ENCODE assay signal across 1 cellular context in genomic region chr1:109426278-109427170, GRCh38.
A peak's percentile ranks its signal among the peaks of the same experiment; 100 is the strongest.
TF ChIP-seq lines count a peak whose summit lies in the region.

Gene PSMA5, minus strand, starts transcription at chr1:109426448. Its CDS starts 118 bp downstream, at chr1:109426330.

TF ChIP-seq in HepG2, 621 proteins besides CTCF, POLR2A, EP300 and RAD21 (continued from another document and continues in another):
- TF ChIP-seq, protein P1, sequence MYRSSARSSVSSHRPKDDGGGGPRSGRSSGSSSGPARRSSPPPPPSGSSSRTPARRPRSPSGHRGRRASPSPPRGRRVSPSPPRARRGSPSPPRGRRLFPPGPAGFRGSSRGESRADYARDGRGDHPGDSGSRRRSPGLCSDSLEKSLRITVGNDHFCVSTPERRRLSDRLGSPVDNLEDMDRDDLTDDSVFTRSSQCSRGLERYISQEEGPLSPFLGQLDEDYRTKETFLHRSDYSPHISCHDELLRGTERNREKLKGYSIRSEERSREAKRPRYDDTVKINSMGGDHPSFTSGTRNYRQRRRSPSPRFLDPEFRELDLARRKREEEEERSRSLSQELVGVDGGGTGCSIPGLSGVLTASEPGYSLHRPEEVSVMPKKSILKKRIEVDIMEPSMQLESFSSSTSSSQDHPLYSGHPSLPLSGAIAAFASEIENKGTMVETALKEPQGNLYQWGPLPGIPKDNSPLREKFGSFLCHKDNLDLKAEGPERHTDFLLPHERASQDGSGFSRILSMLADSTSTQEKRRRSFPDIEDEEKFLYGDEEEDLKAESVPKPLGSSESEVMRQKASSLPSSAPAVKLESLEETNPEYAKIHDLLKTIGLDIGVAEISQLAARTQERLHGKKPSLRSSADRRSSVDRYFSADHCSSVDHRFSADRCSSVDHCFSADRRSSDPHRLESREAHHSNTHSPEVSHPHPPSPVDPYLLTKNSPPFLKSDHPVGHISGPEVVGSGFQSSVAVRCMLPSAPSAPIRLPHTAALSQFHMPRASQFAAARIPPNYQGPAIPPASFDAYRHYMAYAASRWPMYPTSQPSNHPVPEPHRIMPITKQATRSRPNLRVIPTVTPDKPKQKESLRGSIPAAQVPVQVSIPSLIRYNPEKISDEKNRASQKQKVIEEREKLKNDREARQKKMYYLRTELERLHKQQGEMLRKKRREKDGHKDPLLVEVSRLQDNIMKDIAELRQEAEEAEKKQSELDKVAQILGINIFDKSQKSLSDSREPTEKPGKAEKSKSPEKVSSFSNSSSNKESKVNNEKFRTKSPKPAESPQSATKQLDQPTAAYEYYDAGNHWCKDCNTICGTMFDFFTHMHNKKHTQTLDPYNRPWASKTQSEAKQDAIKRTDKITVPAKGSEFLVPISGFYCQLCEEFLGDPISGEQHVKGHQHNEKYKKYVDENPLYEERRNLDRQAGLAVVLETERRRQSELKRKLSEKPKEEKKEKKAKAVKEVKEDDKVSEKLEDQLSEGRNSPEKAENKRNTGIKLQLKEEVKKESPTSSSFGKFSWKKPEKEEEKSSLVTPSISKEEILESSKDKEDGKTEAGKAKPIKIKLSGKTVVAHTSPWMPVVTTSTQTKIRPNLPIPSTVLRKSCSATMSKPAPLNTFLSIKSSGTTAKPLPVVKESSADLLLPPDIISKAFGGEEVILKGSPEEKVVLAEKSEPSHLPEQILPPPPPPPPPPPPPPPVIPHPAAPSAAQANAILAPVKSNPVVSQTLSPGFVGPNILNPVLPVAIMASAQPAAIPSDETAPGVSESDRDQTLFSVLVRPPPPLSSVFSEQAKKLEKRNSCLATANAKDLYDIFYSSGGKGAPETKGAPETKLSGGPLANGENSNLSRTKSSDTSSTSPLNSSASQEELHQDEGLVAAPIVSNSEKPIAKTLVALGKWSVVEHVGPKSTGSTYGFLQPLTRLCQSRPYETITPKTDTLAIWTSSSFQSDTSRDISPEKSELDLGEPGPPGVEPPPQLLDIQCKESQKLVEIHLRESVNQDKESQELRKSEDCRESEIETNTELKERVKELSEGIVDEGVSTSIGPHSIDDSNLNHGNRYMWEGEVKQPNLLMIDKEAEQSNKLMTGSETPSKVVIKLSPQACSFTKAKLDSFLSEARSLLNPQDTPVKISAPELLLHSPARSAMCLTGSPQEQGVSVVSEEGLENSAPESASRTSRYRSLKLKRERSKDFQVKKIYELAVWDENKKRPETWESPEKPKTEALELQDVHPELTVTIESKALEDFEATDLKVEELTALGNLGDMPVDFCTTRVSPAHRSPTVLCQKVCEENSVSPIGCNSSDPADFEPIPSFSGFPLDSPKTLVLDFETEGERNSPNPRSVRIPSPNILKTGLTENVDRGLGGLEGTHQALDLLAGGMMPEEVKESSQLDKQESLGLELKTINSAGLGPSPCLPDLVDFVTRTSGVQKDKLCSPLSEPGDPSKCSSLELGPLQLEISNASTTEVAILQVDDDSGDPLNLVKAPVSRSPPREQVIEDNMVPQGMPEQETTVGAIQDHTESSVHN (CRISPR knock-in tag; IDR thresholded peaks at IDR 0.05): no peak
- TF ChIP-seq, protein P2, sequence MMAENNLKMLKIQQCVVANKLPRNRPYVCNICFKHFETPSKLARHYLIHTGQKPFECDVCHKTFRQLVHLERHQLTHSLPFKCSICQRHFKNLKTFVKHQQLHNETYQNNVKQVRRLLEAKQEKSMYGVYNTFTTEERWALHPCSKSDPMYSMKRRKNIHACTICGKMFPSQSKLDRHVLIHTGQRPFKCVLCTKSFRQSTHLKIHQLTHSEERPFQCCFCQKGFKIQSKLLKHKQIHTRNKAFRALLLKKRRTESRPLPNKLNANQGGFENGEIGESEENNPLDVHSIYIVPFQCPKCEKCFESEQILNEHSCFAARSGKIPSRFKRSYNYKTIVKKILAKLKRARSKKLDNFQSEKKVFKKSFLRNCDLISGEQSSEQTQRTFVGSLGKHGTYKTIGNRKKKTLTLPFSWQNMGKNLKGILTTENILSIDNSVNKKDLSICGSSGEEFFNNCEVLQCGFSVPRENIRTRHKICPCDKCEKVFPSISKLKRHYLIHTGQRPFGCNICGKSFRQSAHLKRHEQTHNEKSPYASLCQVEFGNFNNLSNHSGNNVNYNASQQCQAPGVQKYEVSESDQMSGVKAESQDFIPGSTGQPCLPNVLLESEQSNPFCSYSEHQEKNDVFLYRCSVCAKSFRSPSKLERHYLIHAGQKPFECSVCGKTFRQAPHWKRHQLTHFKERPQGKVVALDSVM (CRISPR knock-in tag; IDR thresholded peaks at IDR 0.05): peak; percentile 43; the same call in 1 of the 2 replicates
- TF ChIP-seq SETDB1 (CRISPR knock-in tag; IDR thresholded peaks at IDR 0.05; ENCODE audit: borderline replicate concordance): no peak
- TF ChIP-seq, protein P3, sequence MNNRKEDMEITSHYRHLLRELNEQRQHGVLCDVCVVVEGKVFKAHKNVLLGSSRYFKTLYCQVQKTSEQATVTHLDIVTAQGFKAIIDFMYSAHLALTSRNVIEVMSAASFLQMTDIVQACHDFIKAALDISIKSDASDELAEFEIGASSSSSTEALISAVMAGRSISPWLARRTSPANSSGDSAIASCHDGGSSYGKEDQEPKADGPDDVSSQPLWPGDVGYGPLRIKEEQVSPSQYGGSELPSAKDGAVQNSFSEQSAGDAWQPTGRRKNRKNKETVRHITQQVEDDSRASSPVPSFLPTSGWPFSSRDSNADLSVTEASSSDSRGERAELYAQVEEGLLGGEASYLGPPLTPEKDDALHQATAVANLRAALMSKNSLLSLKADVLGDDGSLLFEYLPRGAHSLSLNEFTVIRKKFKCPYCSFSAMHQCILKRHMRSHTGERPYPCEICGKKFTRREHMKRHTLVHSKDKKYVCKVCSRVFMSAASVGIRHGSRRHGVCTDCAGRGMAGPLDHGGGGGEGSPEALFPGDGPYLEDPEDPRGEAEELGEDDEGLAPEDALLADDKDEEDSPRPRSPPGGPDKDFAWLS (CRISPR knock-in tag; IDR thresholded peaks at IDR 0.05; ENCODE audit: borderline replicate concordance): no peak
- no peak for TF ChIP-seq CSRNP2 (CRISPR knock-in tag; conservative IDR thresholded peaks at IDR 0.05; ENCODE audit: low read depth)
- no peak for TF ChIP-seq ATM (IDR thresholded peaks at IDR 0.05; ENCODE audit: borderline replicate concordance)
- TF ChIP-seq THAP9 (CRISPR knock-in tag; IDR thresholded peaks at IDR 0.05; ENCODE audit: borderline replicate concordance): peak; percentile 95; the same call in 1 of the 2 replicates
- TF ChIP-seq, protein P4, sequence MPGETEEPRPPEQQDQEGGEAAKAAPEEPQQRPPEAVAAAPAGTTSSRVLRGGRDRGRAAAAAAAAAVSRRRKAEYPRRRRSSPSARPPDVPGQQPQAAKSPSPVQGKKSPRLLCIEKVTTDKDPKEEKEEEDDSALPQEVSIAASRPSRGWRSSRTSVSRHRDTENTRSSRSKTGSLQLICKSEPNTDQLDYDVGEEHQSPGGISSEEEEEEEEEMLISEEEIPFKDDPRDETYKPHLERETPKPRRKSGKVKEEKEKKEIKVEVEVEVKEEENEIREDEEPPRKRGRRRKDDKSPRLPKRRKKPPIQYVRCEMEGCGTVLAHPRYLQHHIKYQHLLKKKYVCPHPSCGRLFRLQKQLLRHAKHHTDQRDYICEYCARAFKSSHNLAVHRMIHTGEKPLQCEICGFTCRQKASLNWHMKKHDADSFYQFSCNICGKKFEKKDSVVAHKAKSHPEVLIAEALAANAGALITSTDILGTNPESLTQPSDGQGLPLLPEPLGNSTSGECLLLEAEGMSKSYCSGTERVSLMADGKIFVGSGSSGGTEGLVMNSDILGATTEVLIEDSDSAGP (CRISPR knock-in tag; IDR thresholded peaks at IDR 0.05; ENCODE audit: borderline replicate concordance): peak; percentile 87; the same call in 1 of the 2 replicates
- TF ChIP-seq ZNF83 (CRISPR knock-in tag; IDR thresholded peaks at IDR 0.05; ENCODE audit: borderline replicate concordance): no peak
- no peak for TF ChIP-seq NR2F2 (IDR thresholded peaks at IDR 0.05; ENCODE audit: borderline replicate concordance, low read depth)
- 0 out of 2 replicates have a peak, but pooled peaks have one; percentile 13 for TF ChIP-seq KDM4B (CRISPR knock-in tag; IDR thresholded peaks at IDR 0.05)
- peak; percentile 85 for TF ChIP-seq ZGPAT (CRISPR knock-in tag; IDR thresholded peaks at IDR 0.05)
- TF ChIP-seq ZNF292 (CRISPR knock-in tag; IDR thresholded peaks at IDR 0.05; ENCODE audit: borderline replicate concordance, low read depth): no peak; the same call in 1 of the 2 replicates
- TF ChIP-seq PRMT3 (CRISPR knock-in tag; IDR thresholded peaks at IDR 0.05; ENCODE audit: borderline replicate concordance, low read depth): 0 out of 2 replicates have a peak, but pooled peaks have one; percentile 47
- TF ChIP-seq HOMEZ (CRISPR knock-in tag; IDR thresholded peaks at IDR 0.05; ENCODE audit: low read depth): 0 out of 2 replicates have a peak, but pooled peaks have one; percentile 8
- TF ChIP-seq SAFB2 (CRISPR knock-in tag; IDR thresholded peaks at IDR 0.05; ENCODE audit: borderline replicate concordance, low read depth): peak; percentile 55; the same call in 1 of the 2 replicates
- no peak for TF ChIP-seq HMGA1 (CRISPR knock-in tag; conservative IDR thresholded peaks at IDR 0.05)
- TF ChIP-seq NFKB2 (CRISPR knock-in tag; IDR thresholded peaks at IDR 0.05; ENCODE audit: borderline replicate concordance): peak; percentile 83; the same call in 1 of the 2 replicates
- TF ChIP-seq ZNF276 (CRISPR knock-in tag; IDR thresholded peaks at IDR 0.05; ENCODE audit: low read depth): no peak
- no peak for TF ChIP-seq SMAD9 (CRISPR knock-in tag; IDR thresholded peaks at IDR 0.05)
- TF ChIP-seq, protein P5, sequence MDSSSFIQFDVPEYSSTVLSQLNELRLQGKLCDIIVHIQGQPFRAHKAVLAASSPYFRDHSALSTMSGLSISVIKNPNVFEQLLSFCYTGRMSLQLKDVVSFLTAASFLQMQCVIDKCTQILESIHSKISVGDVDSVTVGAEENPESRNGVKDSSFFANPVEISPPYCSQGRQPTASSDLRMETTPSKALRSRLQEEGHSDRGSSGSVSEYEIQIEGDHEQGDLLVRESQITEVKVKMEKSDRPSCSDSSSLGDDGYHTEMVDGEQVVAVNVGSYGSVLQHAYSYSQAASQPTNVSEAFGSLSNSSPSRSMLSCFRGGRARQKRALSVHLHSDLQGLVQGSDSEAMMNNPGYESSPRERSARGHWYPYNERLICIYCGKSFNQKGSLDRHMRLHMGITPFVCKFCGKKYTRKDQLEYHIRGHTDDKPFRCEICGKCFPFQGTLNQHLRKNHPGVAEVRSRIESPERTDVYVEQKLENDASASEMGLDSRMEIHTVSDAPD (CRISPR knock-in tag; IDR thresholded peaks at IDR 0.05): 0 out of 2 replicates have a peak, but pooled peaks have one; percentile 57
- TF ChIP-seq GATA4 (IDR thresholded peaks at IDR 0.05; ENCODE audit: borderline replicate concordance, low read depth): peak; percentile 25; the same call in 1 of the 2 replicates
- TF ChIP-seq ZKSCAN1 (IDR thresholded peaks at IDR 0.05; ENCODE audit: low read length): no peak
